Comparison of ENCODE assay signal across 8 cellular contexts in the genomic region with DNA sequence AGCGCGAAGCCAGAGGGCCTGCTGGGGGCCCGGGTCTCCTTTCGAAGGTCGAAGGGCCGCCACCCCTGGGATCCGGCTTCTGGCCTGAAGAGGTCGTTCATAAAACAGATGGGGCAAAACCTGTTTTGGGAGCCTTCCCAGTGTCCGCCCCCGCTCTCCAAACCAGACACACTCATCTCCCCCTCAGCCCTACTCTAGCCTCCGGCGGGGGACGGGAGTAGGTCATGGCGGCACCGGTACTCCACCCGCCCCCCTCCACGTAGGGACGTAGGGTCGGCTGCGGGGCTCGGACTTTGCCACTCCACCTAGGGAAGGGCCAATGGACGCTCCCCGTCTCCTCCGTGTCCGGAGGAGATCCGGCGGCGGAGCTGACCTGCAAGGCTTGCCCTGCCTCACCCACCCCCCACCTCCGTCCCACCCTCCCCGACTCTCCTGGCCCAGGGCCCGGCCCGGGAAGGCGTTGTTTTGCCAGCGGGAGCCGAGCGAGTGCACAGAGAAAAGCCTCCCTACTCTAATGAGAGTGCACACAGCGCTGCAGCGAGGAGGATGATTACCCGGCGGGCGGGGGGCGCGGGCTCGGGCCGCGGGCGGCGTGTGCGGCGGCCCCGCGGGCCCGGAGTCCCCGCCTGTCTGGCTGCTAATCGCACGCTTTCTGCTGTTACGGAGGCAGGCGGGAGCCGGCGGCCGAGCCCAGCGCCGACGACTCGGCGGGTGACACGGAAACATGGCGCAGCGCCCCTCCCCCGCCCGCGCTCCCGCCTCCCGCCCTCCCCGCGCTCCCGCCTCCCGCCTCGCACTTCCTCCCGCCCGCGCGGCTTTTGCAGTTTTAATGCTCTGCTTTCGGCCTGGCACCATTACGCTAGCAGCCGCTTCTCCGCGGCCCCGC. TPM values are rescaled to one million over a fixed set of nuclear protein-coding genes. Genes with fewer than 3 reads are reported as not detected.
DNase-seq lines count a peak whose midpoint lies in the region; ATAC-seq and TF ChIP-seq lines count a peak whose summit lies in the region.

No MANE protein-coding gene starts in this region.

- peaks cover 0 to 98% (median 67%) of the 10 kb centered on the region in 45 donors for H3K27me3 ChIP-seq in dorsolateral prefrontal cortex

- H3K4me3 Mint-ChIP-seq in memory B cell, result peak overlapping the region; percentile 87
- peak overlapping the region; percentile 84 for H3K4me3 Mint-ChIP-seq in stimulated activated memory B cell treated with anti-CD40 and anti-IgM and Interleukin-4, amounts not matched to agents 10 μg/mL and 1 μg/mL and 100 μg/mL, for 72 hours

- H3K4me3 ChIP-seq in dorsolateral prefrontal cortex, result peak overlapping the region; percentile 36 to 75 (median 58)

- no peak for TF ChIP-seq CTCF in dorsolateral prefrontal cortex (IDR thresholded peaks at IDR 0.05 in 54 of 56, conservative IDR thresholded peaks at IDR 0.05 in 2 of 56; ENCODE audit: low read depth in 1 of 56, partially characterized antibody in 56 of 56)

- H3K36me3 Mint-ChIP-seq in memory B cell, result no peaks in the 10 kb centered on the region
- no peaks in the 10 kb centered on the region for H3K36me3 Mint-ChIP-seq in stimulated activated memory B cell treated with anti-CD40 and anti-IgM and Interleukin-4, amounts not matched to agents 10 μg/mL and 1 μg/mL and 100 μg/mL, for 72 hours

- DNase-seq in NCI-H345 (lab: John Stamatoyannopoulos, UW), result peak; percentile 79
- DNase-seq in NCI-H345 treated with DMSO at 0.1 percent for 48 hours (lab: John Stamatoyannopoulos, UW; ENCODE audit: unreplicated experiment), result no peak
- peak; percentile 80 to 88 for DNase-seq in NCI-H2081 (lab: John Stamatoyannopoulos, UW)
- peak; percentile 80 for DNase-seq in activated CD4-positive, alpha-beta T cell treated with anti-CD3 and anti-CD28 coated beads for 48 hours
- peak in 9 of 10 donors; percentile 52 to 76 (median 67) for DNase-seq in dorsolateral prefrontal cortex
- DNase-seq in memory B cell (ENCODE audit: low spot score in 2 of 2), result peak; percentile 35 to 38
- no peak for DNase-seq in NCI-H187 treated with DMSO at 0.1 percent for 48 hours (lab: John Stamatoyannopoulos, UW)

- H3K27ac ChIP-seq in dorsolateral prefrontal cortex, result peak overlapping the region in 58 of 59 donors; percentile 40 to 92 (median 84)

- no peaks in the 10 kb centered on the region for H3K9me3 Mint-ChIP-seq in memory B cell
- no peaks in the 10 kb centered on the region for H3K9me3 Mint-ChIP-seq in stimulated activated memory B cell treated with anti-CD40 and anti-IgM and Interleukin-4, amounts not matched to agents 10 μg/mL and 1 μg/mL and 100 μg/mL, for 72 hours

- intact Hi-C loops in dorsolateral prefrontal cortex (cut with DNase I), result loop anchor here (1.0 to 10.0 kb wide), 7 partner anchors 9 to 1301 kb away; partner anchors contain the start of genes BCOR (in 1 of the 2) and MID1IP1 (in 1 of the 2)

- peak; percentile 42 for ATAC-seq in memory B cell (ENCODE audit: low read depth)
- peak; percentile 44 for ATAC-seq in stimulated activated memory B cell treated with anti-CD40 and anti-IgM and Interleukin-4, amounts not matched to agents 10 μg/mL and 1 μg/mL and 100 μg/mL, for 72 hours

- H3K27me3 Mint-ChIP-seq in memory B cell, result no peaks in the 10 kb centered on the region
- no peaks in the 10 kb centered on the region for H3K27me3 Mint-ChIP-seq in stimulated activated memory B cell treated with anti-CD40 and anti-IgM and Interleukin-4, amounts not matched to agents 10 μg/mL and 1 μg/mL and 100 μg/mL, for 72 hours

- peak overlapping the region; percentile 38 for H3K27ac Mint-ChIP-seq in memory B cell
- peak overlapping the region; percentile 89 for H3K27ac Mint-ChIP-seq in stimulated activated memory B cell treated with anti-CD40 and anti-IgM and Interleukin-4, amounts not matched to agents 10 μg/mL and 1 μg/mL and 100 μg/mL, for 72 hours

- peaks cover 5% of the 10 kb centered on the region for H3K4me1 Mint-ChIP-seq in memory B cell
- peaks cover 11% of the 10 kb centered on the region for H3K4me1 Mint-ChIP-seq in stimulated activated memory B cell treated with anti-CD40 and anti-IgM and Interleukin-4, amounts not matched to agents 10 μg/mL and 1 μg/mL and 100 μg/mL, for 72 hours

RNA-seq across cellular contexts. Expression of gene BCOR, which starts 8.3 kb away (rescaled TPM):
- 10 to 100 TPM; 10.5 to 38.3 (median 19.7) TPM for total RNA-seq in dorsolateral prefrontal cortex

Comparison
In these comparisons a context has a peak if more than half of its experiments do, and no peak if none do; other contexts are left out.
1. DNase-seq: peak in NCI-H345 (single experiment), NCI-H2081 (2 of 2), activated CD4-positive, alpha-beta T cell treated with anti-CD3 and anti-CD28 coated beads for 48 hours (single experiment), dorsolateral prefrontal cortex (9 of 10) and memory B cell (2 of 2); none in NCI-H345 treated with DMSO at 0.1 percent for 48 hours (single experiment) and NCI-H187 treated with DMSO at 0.1 percent for 48 hours (single experiment).